Comparison of ENCODE assay signal across 24 cellular contexts in genomic region chr4:145988628-145989027, GRCh38.
"Had no signal": no experiment of that assay in that cellular context is flagged by ENCODE, and none has a peak within 500 bp of the region (broad histone marks: within the 10 kb centered on the region; RNA-seq: fewer than 3 reads in every experiment).

No MANE protein-coding gene starts in this region.

- H3K4me1 ChIP-seq: breast epithelium, Peyer's patch, SJSA1 had no signal

- H3K9me3 ChIP-seq: breast epithelium, Peyer's patch, SJSA1 had no signal

- H3K4me2 ChIP-seq: KMS-11 had no signal

- H3K36me3 ChIP-seq: breast epithelium, Peyer's patch, SJSA1 had no signal

- DNase-seq: activated CD4-positive, alpha-beta T cell treated with anti-CD3 and anti-CD28 coated beads for 48 hours; activated CD4-positive, alpha-beta T cell treated with anti-CD3 and anti-CD28 coated beads, Interleukin-2, amount 50 U/mL, for 4 hours; activated CD4-positive, CD25-positive, alpha-beta regulatory T cell treated with anti-CD3 and anti-CD28 coated beads, Interleukin-2, amount 50 U/mL, for 72 hours; activated CD8-positive, alpha-beta T cell treated with anti-CD3 and anti-CD28 coated beads, Interleukin-2, amount 10 ng/mL, durations not matched to agents 7 days and 5 days; activated effector memory CD4-positive, alpha-beta T cell treated with Interleukin-2 at 50 U/mL for 16 hours; activated naive CD4-positive, alpha-beta T cell; activated T-cell treated with anti-CD3 and anti-CD28 coated beads, Interleukin-2, amount 50 U/mL, for 24 hours; aorta; caudate nucleus; NCI-H1092; NCI-H1436; NCI-H2029; NCI-H2107; NCI-H226; NCI-H510A treated with DMSO at 0.1 percent for 48 hours; NCI-H82; NK-92 treated with Interleukin-12 subunit alpha and Interleukin-12 subunit beta, amount 100 ng/mL, for 24 hours; Peyer's patch; SHP77 had no signal

- H3K4me3 ChIP-seq: breast epithelium, coronary artery, Peyer's patch, SJSA1 had no signal

- H3K27ac ChIP-seq: breast epithelium, coronary artery, KMS-11, Peyer's patch, RWPE1, SJSA1 had no signal
